In genomic region chr16:35746281-35746962, GRCh38 we compare ENCODE assay signal across 25 cellular contexts.
"Had no signal": no experiment of that assay in that cellular context is flagged by ENCODE, and none has a peak within 500 bp of the region (broad histone marks: within the 10 kb centered on the region; RNA-seq: fewer than 3 reads in every experiment).

No MANE protein-coding gene starts in this region.

- H3K9me3 ChIP-seq: neutrophil, prostate gland, thoracic aorta had no signal

- H3K4me1 ChIP-seq: foreskin keratinocyte, gastroesophageal sphincter, heart right ventricle, left lung, prostate gland, sigmoid colon, tibial nerve, upper lobe of left lung had no signal

- DNase-seq: effector CD8-positive, alpha-beta T cell; endodermal cell; foreskin keratinocyte; heart right ventricle; hippocampal formation; left cardiac atrium; mammary epithelial cell; mesendoderm; midbrain; naive B cell; right cardiac atrium; sigmoid colon; stimulated activated CD4-positive, alpha-beta T cell treated with anti-CD3 and anti-CD28 coated beads, Interleukin-2, amount 100 ng/mL, for 24 hours; stimulated activated CD4-positive, alpha-beta T cell treated with anti-CD3 and anti-CD28 coated beads, Interleukin-4, amount 100 ng/mL, for 24 hours; stimulated activated naive CD4-positive, alpha-beta T cell treated with Interleukin-2 at 50 U/mL for 16 hours had no signal

- H3K27me3 ChIP-seq: foreskin keratinocyte, gastroesophageal sphincter, heart right ventricle, left lung, neutrophil, sigmoid colon, tibial nerve, upper lobe of left lung had no signal

- ATAC-seq: foreskin keratinocyte; gastroesophageal sphincter; heart right ventricle; left cardiac atrium; left lung; natural killer cell treated with Interleukin-12 subunit alpha and Interleukin-12 subunit beta and Interleukin-15 and Interleukin-18, amount 100 ng/mL, for 72 hours; right cardiac atrium; stimulated activated effector memory CD8-positive, alpha-beta T cell treated with anti-CD3 and anti-CD28 coated beads, Interleukin-12 subunit alpha, Interleukin-12 subunit beta, amount 100 ng/mL, for 72 hours had no signal

- H3K36me3 ChIP-seq: gastroesophageal sphincter, heart right ventricle, left lung, neutrophil, prostate gland, sigmoid colon, thoracic aorta, tibial nerve, upper lobe of left lung had no signal

- H3K27ac ChIP-seq: epithelial cell of prostate, foreskin keratinocyte, gastroesophageal sphincter, heart right ventricle, left lung, neutrophil, prostate gland, sigmoid colon, thoracic aorta, tibial nerve, upper lobe of left lung had no signal

- H3K4me3 ChIP-seq: gastroesophageal sphincter, heart right ventricle, left lung, prostate gland, sigmoid colon, thoracic aorta, tibial nerve, upper lobe of left lung had no signal
